ENCODE assay signal across 1 cellular context in genomic region chr11:12301379-12301778, GRCh38.
TF ChIP-seq lines count a peak whose summit lies in the region.

No MANE protein-coding gene starts in this region.

TF ChIP-seq in HepG2, 621 proteins besides CTCF, POLR2A, EP300 and RAD21 (continued from another document):
- no peak for TF ChIP-seq ZNF484 (CRISPR knock-in tag; IDR thresholded peaks at IDR 0.05; ENCODE audit: borderline replicate concordance, low read depth)
- TF ChIP-seq SNAPC2 (CRISPR knock-in tag; IDR thresholded peaks at IDR 0.05) = no peak
- TF ChIP-seq SPEN (CRISPR knock-in tag; IDR thresholded peaks at IDR 0.05; ENCODE audit: low read depth) = no peak
- no peak for TF ChIP-seq TOE1 (CRISPR knock-in tag; IDR thresholded peaks at IDR 0.05)
